8 cellular contexts compared by ENCODE assay signal in genomic region chr6:149990672-149991402, GRCh38. TPM values are rescaled to one million over a fixed set of nuclear protein-coding genes. Genes with fewer than 3 reads are reported as not detected.
DNase-seq lines count a peak whose midpoint lies in the region; ATAC-seq and TF ChIP-seq lines count a peak whose summit lies in the region.

No MANE protein-coding gene starts in this region.

- no peak for TF ChIP-seq EP300 in neural cell (conservative IDR thresholded peaks at IDR 0.05; ENCODE audit: poor library complexity, severe bottlenecking)

- peaks cover 18% of the 10 kb centered on the region for H3K4me1 ChIP-seq in mammary epithelial cell (ENCODE audit: insufficient read depth, low read length)

- H3K4me3 ChIP-seq in mammary epithelial cell (replicated peaks in 1 of 3; ENCODE audit: insufficient read depth in 1 of 3, low read depth in 2 of 3, low read length in 3 of 3) (peak overlapping the region; percentile 38 to 42 (median 41)), neural cell (ENCODE audit: low read length) (peak overlapping the region; percentile 65)

- no peak for ATAC-seq in esophagus mucosa

- H4K20me1 ChIP-seq in mammary epithelial cell (ENCODE audit: insufficient read depth, low read length) (no peaks in the 10 kb centered on the region), neural cell (ENCODE audit: insufficient read depth) (no peaks in the 10 kb centered on the region)

- 6% methylated on average over 22 of the region's 48 CpGs for WGBS in mammary epithelial cell (ENCODE audit: low coverage, missing lambda C conversion rate)

- TF ChIP-seq RAD21 in neural cell (conservative IDR thresholded peaks at IDR 0.05): no peak

- TF ChIP-seq CTCF in mammary epithelial cell (conservative IDR thresholded peaks at IDR 0.05 in 1 of 2, IDR thresholded peaks at IDR 0.05 in 1 of 2; ENCODE audit: extremely low read depth in 1 of 2, insufficient read depth in 1 of 2, low read depth in 1 of 2, low read length in 2 of 2): no peak
- no peak for TF ChIP-seq CTCF in neural cell (IDR thresholded peaks at IDR 0.05; ENCODE audit: poor library complexity, severe bottlenecking)

- intact Hi-C loops in mammary epithelial cell (cut with micrococcal nuclease): no loop called here

- DNase-seq in DMS79 treated with DMSO at 0.1 percent for 48 hours (lab: John Stamatoyannopoulos, UW) (peak; percentile 25), DMS79 (lab: John Stamatoyannopoulos, UW) (no peak), NCI-H1105 (lab: John Stamatoyannopoulos, UW) (peak; percentile 2), mammary epithelial cell (no peak), HT-29 (ENCODE audit: low spot score) (no peak), DMS153 (lab: John Stamatoyannopoulos, UW) (no peak)

- H3K79me2 ChIP-seq in mammary epithelial cell (ENCODE audit: insufficient read depth, low read length) (no peaks in the 10 kb centered on the region), neural cell (replicated peaks; ENCODE audit: insufficient read depth, low read length) (no peaks in the 10 kb centered on the region)

- H3K27me3 ChIP-seq in mammary epithelial cell (ENCODE audit: insufficient read depth, low read length) (peaks cover 59% of the 10 kb centered on the region), neural cell (ENCODE audit: insufficient read depth, low read depth, low read length) (peaks cover 88% of the 10 kb centered on the region)

- H2AFZ ChIP-seq in mammary epithelial cell (ENCODE audit: low read depth, low read length) (peak overlapping the region; percentile 69), neural cell (ENCODE audit: low read depth, low read length) (no peak overlapping the region)

- in situ Hi-C loops in mammary epithelial cell (cut with MboI; ENCODE audit: low sequenced_read_pairs in 2 of 2): no loop called here

- BruUV-seq in mammary epithelial cell (replicated peaks; lab: Mats Ljungman, UMichigan): no TSS peak

- H3K36me3 ChIP-seq in mammary epithelial cell (ENCODE audit: insufficient read depth, low read length): no peaks in the 10 kb centered on the region
- no peaks in the 10 kb centered on the region for H3K36me3 ChIP-seq in neural cell (ENCODE audit: insufficient read depth, low read length)

- peaks cover 9% of the 10 kb centered on the region for H3K9me3 ChIP-seq in mammary epithelial cell (replicated peaks; ENCODE audit: insufficient read depth, low read length)
- peaks cover 17% of the 10 kb centered on the region for H3K9me3 ChIP-seq in neural cell (ENCODE audit: low read length)

- H3K9ac ChIP-seq in mammary epithelial cell (ENCODE audit: insufficient read depth, low read length) (no peak overlapping the region), neural cell (ENCODE audit: low read length) (no peak overlapping the region)

- H3K9me2 ChIP-seq in neural cell (ENCODE audit: insufficient read depth, low read length): no peaks in the 10 kb centered on the region

- H3K4me2 ChIP-seq in mammary epithelial cell (ENCODE audit: insufficient read depth, low read depth, low read length) (peak overlapping the region; percentile 96), neural cell (ENCODE audit: low read length) (peak overlapping the region; percentile 28)

- H3K27ac ChIP-seq in mammary epithelial cell (ENCODE audit: insufficient read depth, low read depth, low read length) (no peak overlapping the region), neural cell (ENCODE audit: low read length) (no peak overlapping the region)

- dilution Hi-C loops in mammary epithelial cell (cut with HindIII; ENCODE audit: low sequenced_read_pairs): no loop called here

- H3F3A ChIP-seq in neural cell (ENCODE audit: insufficient read depth, low read length, poor library complexity, severe bottlenecking): no peaks in the 10 kb centered on the region

- CTCF ChIA-PET in mammary epithelial cell (lab: Charles Lee; ENCODE audit: low non-redundant PET): interaction anchor here (0.7 kb wide), 1 partner anchor 405 kb away, joined by 13 read pairs; no protein-coding TSS in a partner anchor

TF ChIP-seq in neural cell, 6 proteins besides CTCF, POLR2A, EP300 and RAD21:
- TF ChIP-seq POLR2AphosphoS5 (IDR thresholded peaks at IDR 0.05) (no peak), TAF1 (IDR thresholded peaks at IDR 0.05; ENCODE audit: low read depth) (no peak), EZH2 (IDR thresholded peaks at IDR 0.05; ENCODE audit: borderline replicate concordance, insufficient read depth, low read length, poor library complexity, severe bottlenecking) (peak; percentile 79)

RNA-seq across cellular contexts. Expression of gene ULBP1, which starts 27.1 kb away (rescaled TPM):
- total RNA-seq in mammary epithelial cell (10 to 100 TPM in 1 of 2 donors, 1 to 10 TPM in 1; 5.2 to 23.5 TPM), esophagus mucosa (1.2 TPM)
- polyA plus RNA-seq in mammary epithelial cell (1.3 TPM), neural cell (0.22 and 0.38 TPM in 2 replicates)
- polyA minus RNA-seq in mammary epithelial cell (not detected), neural cell (0.24 and 0.35 TPM in 2 replicates)
- 0.13 TPM in 1 of 2 replicates, not detected in the other for total RNA-seq in HT-29 (2014; rRNA removed; shearing (Covaris generic))

RNA-seq across cellular contexts. Expression of gene RAET1L, which starts 34.5 kb away (rescaled TPM):
- total RNA-seq in mammary epithelial cell (1 to 10 TPM; 1.0 to 2.6 TPM), esophagus mucosa (30.4 TPM)
- polyA plus RNA-seq in mammary epithelial cell (3.3 TPM), neural cell (not detected in 2 replicates)
- polyA minus RNA-seq in mammary epithelial cell (not detected), neural cell (not detected in 2 replicates)
- total RNA-seq in HT-29 (2014; rRNA removed; shearing (Covaris generic)): 1.2 and 1.5 TPM in 2 replicates

RNA-seq across cellular contexts. Expression of gene ULBP2, which starts 49.0 kb away (rescaled TPM):
- total RNA-seq in mammary epithelial cell (10 to 100 TPM; 12.9 to 14.5 TPM), esophagus mucosa (5.2 TPM)
- polyA plus RNA-seq in mammary epithelial cell (20.7 TPM), neural cell (1.5 and 2.8 TPM in 2 replicates)
- polyA minus RNA-seq in mammary epithelial cell (1.7 TPM), neural cell (1.7 TPM in 2 replicates)
- total RNA-seq in HT-29 (2014; rRNA removed; shearing (Covaris generic)): 3.2 and 5.3 TPM in 2 replicates

Comparison
In these comparisons a context has a peak if more than half of its experiments do, and no peak if none do; other contexts are left out.
1. DNase-seq: peak in DMS79 treated with DMSO at 0.1 percent for 48 hours (single experiment) and NCI-H1105 (single experiment); none in DMS79 (single experiment), mammary epithelial cell (single experiment), HT-29 (single experiment) and DMS153 (single experiment).